In genomic region chr2:215876937-215877238, GRCh38 we compare ENCODE assay signal across 22 cellular contexts.
"Had no signal": no experiment of that assay in that cellular context is flagged by ENCODE, and none has a peak within 500 bp of the region (broad histone marks: within the 10 kb centered on the region; RNA-seq: fewer than 3 reads in every experiment).

No MANE protein-coding gene starts in this region.

- H3K36me3 ChIP-seq: colonic mucosa, esophagus squamous epithelium, gastrocnemius medialis, left lung, lower lobe of right lung had no signal

- H3K27ac ChIP-seq: colonic mucosa, epithelial cell of prostate, esophagus squamous epithelium, gastrocnemius medialis, left lung, lower lobe of right lung had no signal

- H3K9me3 Mint-ChIP-seq: dendritic cell treated with granulocyte-macrophage colony-stimulating factor and Interleukin-4, amounts not matched to agents 40 ng/mL and 50 ng/mL, for 4 days; effector memory CD8-positive, alpha-beta T cell had no signal

- H3K9me3 ChIP-seq: colonic mucosa, esophagus squamous epithelium, gastrocnemius medialis, lower lobe of right lung had no signal

- H3K27ac Mint-ChIP-seq: dendritic cell treated with granulocyte-macrophage colony-stimulating factor and Interleukin-4, amounts not matched to agents 40 ng/mL and 50 ng/mL, for 4 days; effector memory CD8-positive, alpha-beta T cell; endodermal cell had no signal

- H3K4me3 ChIP-seq: colonic mucosa, esophagus squamous epithelium, gastrocnemius medialis, left lung, lower lobe of right lung had no signal

- ATAC-seq: effector memory CD8-positive, alpha-beta T cell; esophagus mucosa; gastrocnemius medialis; left cardiac atrium; left lung; left ventricle myocardium superior; lower lobe of right lung had no signal

- DNase-seq: colonic mucosa; cortex of kidney; effector CD8-positive, alpha-beta T cell; effector memory CD8-positive, alpha-beta T cell; endodermal cell; erythroblast; esophagus squamous epithelium; foreskin fibroblast; foreskin melanocyte; gastrocnemius medialis; glutamatergic neuron; head of caudate nucleus; hippocampal formation; left cardiac atrium; left lung; left ventricle myocardium superior; lower lobe of right lung; mesenchymal stem cell had no signal

- H3K4me3 Mint-ChIP-seq: dendritic cell treated with granulocyte-macrophage colony-stimulating factor and Interleukin-4, amounts not matched to agents 40 ng/mL and 50 ng/mL, for 4 days; effector memory CD8-positive, alpha-beta T cell; endodermal cell; mesothelial cell of epicardium had no signal

- H3K27me3 ChIP-seq: colonic mucosa, esophagus squamous epithelium, gastrocnemius medialis, left lung had no signal

- H3K4me1 ChIP-seq: colonic mucosa, left lung had no signal
